1 cellular context compared by ENCODE assay signal in genomic region chr22:31122196-31122531, GRCh38.
TF ChIP-seq lines count a peak whose summit lies in the region.

No MANE protein-coding gene starts in this region.

TF ChIP-seq in IMR-90, 13 proteins besides CTCF, POLR2A, EP300 and RAD21:
- TF ChIP-seq CHD1 (IDR thresholded peaks at IDR 0.05; ENCODE audit: low read depth, low read length) (no peak), USF2 (IDR thresholded peaks at IDR 0.05; ENCODE audit: low read depth, low read length) (no peak), ELK1 (IDR thresholded peaks at IDR 0.05; ENCODE audit: borderline replicate concordance, low read depth, low read length) (no peak), FOS (IDR thresholded peaks at IDR 0.05; ENCODE audit: low read depth, low read length) (no peak), MAFK (IDR thresholded peaks at IDR 0.05; ENCODE audit: low read depth, low read length) (no peak), SMC3 (IDR thresholded peaks at IDR 0.05; ENCODE audit: low read depth, low read length) (no peak), MXI1 (IDR thresholded peaks at IDR 0.05; ENCODE audit: borderline replicate concordance, low read depth, low read length) (no peak), MAZ (IDR thresholded peaks at IDR 0.05; ENCODE audit: borderline replicate concordance, low read depth, low read length) (no peak), NFE2L2 (IDR thresholded peaks at IDR 0.05; ENCODE audit: low read depth, low read length) (no peak), RFX5 (IDR thresholded peaks at IDR 0.05; ENCODE audit: low read depth, low read length) (no peak), RCOR1 (IDR thresholded peaks at IDR 0.05; ENCODE audit: insufficient replicate concordance, low read length) (no peak), BHLHE40 (IDR thresholded peaks at IDR 0.05; ENCODE audit: low read depth, low read length) (no peak), CEBPB (IDR thresholded peaks at IDR 0.05; ENCODE audit: low read depth, low read length) (no peak)
